In genomic region chr12:92403210-92404175, GRCh38 we compare ENCODE assay signal across 8 cellular contexts.
A peak's percentile ranks its signal among the peaks of the same experiment; 100 is the strongest.
DNase-seq lines count a peak whose midpoint lies in the region; ATAC-seq and TF ChIP-seq lines count a peak whose summit lies in the region.

No MANE protein-coding gene starts in this region.

- ATAC-seq in GM18499 (IDR thresholded peaks at IDR 0.05; ENCODE audit: insufficient read depth, unreplicated experiment) (peak; percentile 90), HG02588 (IDR thresholded peaks at IDR 0.05; ENCODE audit: unreplicated experiment) (peak; percentile 90)

- H3K4me3 Mint-ChIP-seq in CD14-positive monocyte, result no peak overlapping the region

- no peaks in the 10 kb centered on the region for H3K36me3 ChIP-seq in Peyer's patch

- H3K27me3 Mint-ChIP-seq in CD14-positive monocyte (ENCODE audit: low read depth in 3 of 3), result peaks cover 0 to 2% (median 2%) of the 10 kb centered on the region in 3 donors

- no peaks in the 10 kb centered on the region for H3K27me3 ChIP-seq in Peyer's patch

- peak overlapping the region; percentile 56 to 84 (median 67) for H3K27ac ChIP-seq in Peyer's patch

- no peaks in the 10 kb centered on the region for H3K36me3 Mint-ChIP-seq in CD14-positive monocyte

- no peak overlapping the region for H3K4me3 ChIP-seq in Peyer's patch

- H3K9me3 ChIP-seq in Peyer's patch, result no peaks in the 10 kb centered on the region

- peaks cover 0 to 25% (median 0%) of the 10 kb centered on the region in 4 donors for H3K4me1 ChIP-seq in Peyer's patch

- peak in 1 of 6 experiments; percentile 10 for TF ChIP-seq CTCF in Peyer's patch (IDR thresholded peaks at IDR 0.05)
- TF ChIP-seq CTCF in CD14-positive monocyte (IDR thresholded peaks at IDR 0.05), result no peak

- DNase-seq in Peyer's patch, result peak in 2 of 3 donors; percentile 73 to 82
- peak; percentile 80 for DNase-seq in central memory CD4-positive, alpha-beta T cell
- peak in 5 of 6 experiments; percentile 55 to 84 (median 80) for DNase-seq in stimulated activated naive CD4-positive, alpha-beta T cell (lab: John Stamatoyannopoulos, UW)
- no peak for DNase-seq in CD14-positive monocyte (ENCODE audit: low spot score)
- DNase-seq in midbrain (lab: John Stamatoyannopoulos, UW), result no peak
- no peak for DNase-seq in NCI-H2107 treated with DMSO at 0.1 percent for 48 hours (lab: John Stamatoyannopoulos, UW; ENCODE audit: unreplicated experiment)

- peaks cover 0 to 10% (median 2%) of the 10 kb centered on the region in 7 donors for H3K9me3 Mint-ChIP-seq in CD14-positive monocyte

- TF ChIP-seq POLR2A in Peyer's patch (IDR thresholded peaks at IDR 0.05), result peak in 1 of 2 donors; percentile 12

- peak overlapping the region in 1 of 7 donors; percentile 27 for H3K27ac Mint-ChIP-seq in CD14-positive monocyte

- intact Hi-C loops in CD14-positive monocyte (cut with micrococcal nuclease), result no loop called here

- peaks cover 28% of the 10 kb centered on the region for H3K4me1 Mint-ChIP-seq in CD14-positive monocyte

Comparison
In these comparisons a context has a peak if more than half of its experiments do, and no peak if none do; other contexts are left out.
1. DNase-seq: peak in Peyer's patch (2 of 3), central memory CD4-positive, alpha-beta T cell (single experiment) and stimulated activated naive CD4-positive, alpha-beta T cell (5 of 6); none in CD14-positive monocyte (single experiment), midbrain (single experiment) and NCI-H2107 treated with DMSO at 0.1 percent for 48 hours (single experiment).